In genomic region chr2:211351998-211352397, GRCh38 we compare ENCODE assay signal across 12 cellular contexts.
DNase-seq lines count a peak whose midpoint lies in the region; ATAC-seq and TF ChIP-seq lines count a peak whose summit lies in the region.
"Had no signal": no experiment of that assay in that cellular context is flagged by ENCODE, and none has a peak within 500 bp of the region (broad histone marks: within the 10 kb centered on the region; RNA-seq: fewer than 3 reads in every experiment).

No MANE protein-coding gene starts in this region.

- H3K27me3 ChIP-seq in brain microvascular endothelial cell (replicated peaks) (no peaks in the 10 kb centered on the region), neuron (ENCODE audit: insufficient read depth, low read length) (no peaks in the 10 kb centered on the region), left lung (no peaks in the 10 kb centered on the region)

- H3K36me3 ChIP-seq in brain microvascular endothelial cell (replicated peaks) (no peaks in the 10 kb centered on the region), neuron (ENCODE audit: insufficient read depth, low read length) (no peaks in the 10 kb centered on the region), left lung (no peaks in the 10 kb centered on the region)

- intact Hi-C loops in left lung (cut with DNase I): no loop called here

- H2AFZ ChIP-seq in neuron (ENCODE audit: low read depth, low read length): peak overlapping the region; percentile 40

- H3K9me3 ChIP-seq in neuron (ENCODE audit: low read length) (peaks cover 5% of the 10 kb centered on the region), left lung (no peaks in the 10 kb centered on the region)
- H3K9me3 ChIP-seq: psoas muscle had no signal

- H3K27ac ChIP-seq in brain microvascular endothelial cell (no peak overlapping the region), left lung (no peak overlapping the region)
- H3K27ac ChIP-seq: psoas muscle had no signal

- no peak for ATAC-seq in left lung
- ATAC-seq: psoas muscle had no signal

- H3K4me1 ChIP-seq in neuron (ENCODE audit: insufficient read depth, low read length) (peaks cover 4% of the 10 kb centered on the region), left lung (no peaks in the 10 kb centered on the region)
- H3K4me1 ChIP-seq: psoas muscle had no signal

- TF ChIP-seq CTCF in brain microvascular endothelial cell (IDR thresholded peaks at IDR 0.05; ENCODE audit: low read depth, low read length, missing control alignments) (no peak), left lung (IDR thresholded peaks at IDR 0.05) (no peak)

- in situ Hi-C loops in brain microvascular endothelial cell (cut with HindIII; ENCODE audit: low pct_ligation_motif_present, low sequenced_read_pairs): no loop called here

- DNase-seq in Daoy (ENCODE audit: low read depth): peak; percentile 7
- peak; percentile 55 for DNase-seq in NCI-H2029 (lab: John Stamatoyannopoulos, UW)
- DNase-seq in brain microvascular endothelial cell: peak; percentile 1
- no peak for DNase-seq in activated gamma-delta T cell treated with Interleukin-2 at 50 U/mL for 16 hours
- DNase-seq in DMS114 treated with DMSO at 0.1 percent for 48 hours (lab: John Stamatoyannopoulos, UW; ENCODE audit: unreplicated experiment): no peak
- DNase-seq in 8988T: no peak
- no peak for DNase-seq in left lung
- DNase-seq: activated CD4-positive, alpha-beta T cell treated with anti-CD3 and anti-CD28 coated beads for 1 hour; activated T-cell treated with anti-CD3 and anti-CD28 coated beads, Interleukin-2, amount 50 U/mL, for 1 hour; NCI-H510A; psoas muscle had no signal

- H3K4me3 ChIP-seq in brain microvascular endothelial cell (ENCODE audit: low read depth, low read length) (no peak overlapping the region), neuron (ENCODE audit: low read length) (no peak overlapping the region), left lung (no peak overlapping the region)
- H3K4me3 ChIP-seq: psoas muscle had no signal

Comparison
In these comparisons a context has a peak if more than half of its experiments do, and no peak if none do; other contexts are left out.
1. DNase-seq: peak in Daoy (single experiment), NCI-H2029 (single experiment) and brain microvascular endothelial cell (single experiment); none in activated gamma-delta T cell treated with Interleukin-2 at 50 U/mL for 16 hours (single experiment), DMS114 treated with DMSO at 0.1 percent for 48 hours (single experiment), 8988T (single experiment) and left lung (0 of 2).